ENCODE assay signal across 12 cellular contexts in the genomic region with DNA sequence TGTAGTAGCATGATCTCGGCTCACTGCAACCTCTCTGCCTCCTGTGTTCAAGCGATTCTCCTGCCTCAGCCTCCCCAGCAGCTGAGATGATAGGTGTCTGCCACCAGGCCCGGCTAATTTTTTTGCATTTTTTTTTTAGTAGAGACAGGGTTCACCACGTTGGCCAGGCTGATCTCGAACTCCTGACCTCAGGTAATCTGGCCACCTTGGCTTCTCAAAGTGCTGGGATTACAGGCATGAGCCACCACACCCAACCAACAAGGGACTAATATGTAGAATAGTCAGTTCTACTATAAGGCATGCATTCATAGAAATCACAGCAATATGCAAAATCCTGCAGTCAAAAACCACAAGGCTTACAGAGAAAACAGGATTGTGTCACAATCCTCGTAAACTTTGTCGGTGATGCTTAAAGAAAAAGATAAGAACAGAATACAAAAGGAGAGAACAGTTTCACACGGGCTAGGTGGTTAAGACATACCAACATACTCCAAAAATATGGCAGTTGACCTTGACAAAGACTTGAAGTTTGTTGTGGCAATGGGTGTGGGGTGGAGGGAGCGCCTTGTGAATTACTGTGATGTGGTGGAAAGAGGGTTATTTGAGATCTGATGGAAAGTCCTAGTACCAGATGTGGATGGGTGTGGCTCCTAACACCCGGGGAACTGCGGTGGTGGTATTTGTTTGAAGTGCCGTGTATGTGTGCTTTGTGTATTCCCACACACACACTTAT. TPM values are rescaled to one million over a fixed set of nuclear protein-coding genes. Genes with fewer than 3 reads are reported as not detected.
DNase-seq lines count a peak whose midpoint lies in the region; ATAC-seq and TF ChIP-seq lines count a peak whose summit lies in the region.
"Had no signal": no experiment of that assay in that cellular context is flagged by ENCODE, and none has a peak within 500 bp of the region (broad histone marks: within the 10 kb centered on the region; RNA-seq: fewer than 3 reads in every experiment).

No MANE protein-coding gene starts in this region.

- H3K4me2 ChIP-seq in neuronal stem cell (ENCODE audit: insufficient read depth, low read length, poor library complexity, severe bottlenecking) = no peak overlapping the region

- H3K4me1 ChIP-seq in CD8-positive, alpha-beta T cell (ENCODE audit: insufficient read depth, low read length) = peaks cover 83% of the 10 kb centered on the region
- H3K4me1 ChIP-seq in neuronal stem cell (ENCODE audit: control insufficient read depth in 2 of 2, insufficient read depth in 1 of 2, low read depth in 1 of 2, low read length in 2 of 2) = peaks cover 2 to 5% of the 10 kb centered on the region in 2 donors

- TF ChIP-seq CTCF in CD8-positive, alpha-beta T cell (IDR thresholded peaks at IDR 0.05) = no peak

- H2BK5ac ChIP-seq in neuronal stem cell (ENCODE audit: low read length) = no peak overlapping the region

- peak overlapping the region; percentile 83 for H3K27ac Mint-ChIP-seq in CD8-positive, alpha-beta T cell
- H3K27ac Mint-ChIP-seq in naive thymus-derived CD8-positive, alpha-beta T cell = peak overlapping the region; percentile 69 to 99 (median 98)

- POLR2A ChIA-PET in CD8-positive, alpha-beta T cell (lab: Charles Lee) = interaction anchor here (1.2 to 3.1 kb wide), 5 partner anchors 9 to 61 kb away, joined by 4 to 50 read pairs (median 5); a partner anchor contains a TSS
- POLR2A ChIA-PET in naive thymus-derived CD8-positive, alpha-beta T cell (lab: Charles Lee) = interaction anchor here (0.7 to 21.7 kb wide), 12 partner anchors 15 to 124 kb away, joined by 3 to 757 read pairs (median 6); a partner anchor contains a TSS

- no peak overlapping the region for H3K4ac ChIP-seq in neuronal stem cell (ENCODE audit: low read length)

- peaks cover 65% of the 10 kb centered on the region for H3K4me1 Mint-ChIP-seq in CD8-positive, alpha-beta T cell (ENCODE audit: low read depth)
- peaks cover 31 to 76% (median 75%) of the 10 kb centered on the region in 4 donors for H3K4me1 Mint-ChIP-seq in naive thymus-derived CD8-positive, alpha-beta T cell

- peak in 6 of 7 experiments; percentile 57 to 85 (median 76) for DNase-seq in CD8-positive, alpha-beta T cell
- DNase-seq in T follicular helper cell (ENCODE audit: low read depth) (peak; percentile 67), neuronal stem cell (ENCODE audit: low spot score) (no peak), NCI-H1105 (lab: John Stamatoyannopoulos, UW) (no peak), hippocampal formation (lab: John Stamatoyannopoulos, UW) (no peak), caudate nucleus (lab: John Stamatoyannopoulos, UW) (no peak)
- DNase-seq in activated naive CD4-positive, alpha-beta T cell treated with anti-CD3 and anti-CD28 coated beads, Interleukin-2, amount 50 U/mL, for 16 hours = peak; percentile 43
- peak; percentile 33 to 95 (median 83) for DNase-seq in naive thymus-derived CD8-positive, alpha-beta T cell
- DNase-seq: substantia nigra had no signal

- no peak overlapping the region for H2BK15ac ChIP-seq in neuronal stem cell (ENCODE audit: low read length)

- H3K9me3 Mint-ChIP-seq in CD8-positive, alpha-beta T cell = no peaks in the 10 kb centered on the region
- H3K9me3 Mint-ChIP-seq in naive thymus-derived CD8-positive, alpha-beta T cell = no peaks in the 10 kb centered on the region

- no peak overlapping the region for H2BK12ac ChIP-seq in neuronal stem cell (ENCODE audit: low read length)

- H4K91ac ChIP-seq in neuronal stem cell (ENCODE audit: low read depth, low read length, poor library complexity) = no peak overlapping the region

- peak overlapping the region; percentile 16 for H3K4me3 Mint-ChIP-seq in CD8-positive, alpha-beta T cell
- H3K4me3 Mint-ChIP-seq in naive thymus-derived CD8-positive, alpha-beta T cell = peak overlapping the region; percentile 63 to 99 (median 80)

- no peak overlapping the region for H2AFZ ChIP-seq in neuronal stem cell (ENCODE audit: low read length)
- H2AFZ ChIP-seq: parathyroid adenoma had no signal

- no peak overlapping the region for H3K18ac ChIP-seq in neuronal stem cell (ENCODE audit: low read length)

- H2BK120ac ChIP-seq in neuronal stem cell (ENCODE audit: low read depth, low read length) = no peak overlapping the region

- no peak overlapping the region for H4K8ac ChIP-seq in neuronal stem cell (ENCODE audit: low read depth, low read length)

- ATAC-seq in CD8-positive, alpha-beta T cell = peak; percentile 61
- ATAC-seq in naive thymus-derived CD8-positive, alpha-beta T cell = peak; percentile 73 to 81

- peaks cover 7% of the 10 kb centered on the region for H3K79me1 ChIP-seq in neuronal stem cell (ENCODE audit: low read depth, low read length)

- WGBS in neuronal stem cell (ENCODE audit: extremely low coverage in 2 of 2, insufficient read length in 2 of 2, insufficient replicate concordance in 1 of 2), 2 donors = no CpG with 5 or more reads among the region's 12 CpGs

- no peak overlapping the region for H3K14ac ChIP-seq in neuronal stem cell (ENCODE audit: low read length)

- H3K4me3 ChIP-seq in CD8-positive, alpha-beta T cell (ENCODE audit: low read depth, low read length) = no peak overlapping the region
- no peak overlapping the region for H3K4me3 ChIP-seq in neuronal stem cell (ENCODE audit: low read length in 2 of 2)

- no peak overlapping the region for H3K9ac ChIP-seq in neuronal stem cell (ENCODE audit: low read depth, low read length, poor library complexity)
- H3K9ac ChIP-seq: parathyroid adenoma had no signal

- no peak overlapping the region for H2AK5ac ChIP-seq in neuronal stem cell (ENCODE audit: low read depth, low read length)

- H3K36me3 Mint-ChIP-seq in CD8-positive, alpha-beta T cell = peaks cover 6% of the 10 kb centered on the region
- no peaks in the 10 kb centered on the region for H3K36me3 Mint-ChIP-seq in naive thymus-derived CD8-positive, alpha-beta T cell

- peak overlapping the region; percentile 69 for H3K27ac ChIP-seq in CD8-positive, alpha-beta T cell (ENCODE audit: low read depth, low read length)
- no peak overlapping the region for H3K27ac ChIP-seq in neuronal stem cell (replicated peaks; ENCODE audit: low read length)
- no peak overlapping the region for H3K27ac ChIP-seq in caudate nucleus (ENCODE audit: low read depth, low read length)
- H3K27ac ChIP-seq: parathyroid adenoma, VCaP had no signal

- H3K36me3 ChIP-seq in CD8-positive, alpha-beta T cell (ENCODE audit: insufficient read depth, low read length) = no peaks in the 10 kb centered on the region
- peaks cover 2 to 16% of the 10 kb centered on the region in 2 donors for H3K36me3 ChIP-seq in neuronal stem cell (replicated peaks in 1 of 2; ENCODE audit: control insufficient read depth in 2 of 2, insufficient read depth in 2 of 2, low read length in 2 of 2)

- H3K27me3 ChIP-seq in CD8-positive, alpha-beta T cell (ENCODE audit: insufficient read depth, low read length) = no peaks in the 10 kb centered on the region
- no peaks in the 10 kb centered on the region for H3K27me3 ChIP-seq in neuronal stem cell (ENCODE audit: control insufficient read depth in 3 of 3, insufficient read depth in 3 of 3, low read depth in 1 of 3, low read length in 3 of 3)

- H3K23ac ChIP-seq in neuronal stem cell (ENCODE audit: low read depth, low read length, poor library complexity) = no peak overlapping the region

- no peaks in the 10 kb centered on the region for H3K9me3 ChIP-seq in CD8-positive, alpha-beta T cell (ENCODE audit: low read length)
- no peaks in the 10 kb centered on the region for H3K9me3 ChIP-seq in neuronal stem cell (replicated peaks in 1 of 2; ENCODE audit: control insufficient read depth in 2 of 2, insufficient read depth in 1 of 2, low read depth in 1 of 2, low read length in 2 of 2)

- CTCF ChIA-PET in CD8-positive, alpha-beta T cell (lab: Charles Lee) = interaction anchor here (2.9 to 22.2 kb wide), 2 partner anchors 17 to 104 kb away, joined by 12 to 601 read pairs; no protein-coding TSS in a partner anchor

- no peaks in the 10 kb centered on the region for H3K27me3 Mint-ChIP-seq in CD8-positive, alpha-beta T cell (ENCODE audit: low read depth)
- peaks cover 0 to 2% (median 0%) of the 10 kb centered on the region in 5 donors for H3K27me3 Mint-ChIP-seq in naive thymus-derived CD8-positive, alpha-beta T cell

- intact Hi-C loops in CD8-positive, alpha-beta T cell (cut with DNase I, micrococcal nuclease) = loop anchor here (1.0 kb wide), 3 partner anchors 8 to 115 kb away; a partner anchor contains a TSS

RNA-seq across cellular contexts. Expression of a gene that starts 12.5 kb away (rescaled TPM):
- 100 to 1,000 TPM; 103 to 110 TPM for total RNA-seq in CD8-positive, alpha-beta T cell
- 100 to 1,000 TPM; 162 to 173 TPM for total RNA-seq in naive thymus-derived CD8-positive, alpha-beta T cell
- polyA plus RNA-seq in naive thymus-derived CD8-positive, alpha-beta T cell = 100 to 1,000 TPM; 662 to 854 (median 844) TPM
- polyA plus RNA-seq in neuronal stem cell (2013, experiment 1 of 2) = 44.8 TPM
- polyA plus RNA-seq in neuronal stem cell (2013, experiment 2 of 2) = 45.0 TPM

RNA-seq across cellular contexts. Expression of a gene that starts 13.2 kb away (rescaled TPM):
- total RNA-seq in CD8-positive, alpha-beta T cell = 1 to 10 TPM in 1 of 2 experiments, under 1 TPM in 1; 0.52 to 1.4 TPM
- 1 to 10 TPM; 1.9 to 2.4 TPM for total RNA-seq in naive thymus-derived CD8-positive, alpha-beta T cell
- under 1 TPM; 0.28 to 0.34 (median 0.32) TPM for polyA plus RNA-seq in naive thymus-derived CD8-positive, alpha-beta T cell
- polyA plus RNA-seq in neuronal stem cell (2013, experiment 1 of 2) = 0.73 TPM
- polyA plus RNA-seq in neuronal stem cell (2013, experiment 2 of 2) = 1.00 TPM
- total RNA-seq: G401 had no signal

RNA-seq across cellular contexts. Expression of a gene that starts 23.1 kb away (rescaled TPM):
- 10 to 100 TPM; 26.2 to 28.9 TPM for total RNA-seq in CD8-positive, alpha-beta T cell
- total RNA-seq in naive thymus-derived CD8-positive, alpha-beta T cell = 10 to 100 TPM; 61.6 to 62.1 TPM
- polyA plus RNA-seq in naive thymus-derived CD8-positive, alpha-beta T cell = under 1 TPM; 0.24 to 0.69 (median 0.37) TPM
- polyA plus RNA-seq in neuronal stem cell (2013, experiment 1 of 2) = 16.0 TPM
- polyA plus RNA-seq in neuronal stem cell (2013, experiment 2 of 2) = 16.2 TPM

RNA-seq across cellular contexts. Expression of a gene that starts 40.1 kb away (rescaled TPM):
- 1 to 10 TPM; 1.3 to 2.4 TPM for total RNA-seq in CD8-positive, alpha-beta T cell
- total RNA-seq in naive thymus-derived CD8-positive, alpha-beta T cell = 1 to 10 TPM; 1.6 to 3.6 TPM
- 1 to 10 TPM; 1.5 to 4.5 (median 2.8) TPM for polyA plus RNA-seq in naive thymus-derived CD8-positive, alpha-beta T cell
- 6.8 TPM for polyA plus RNA-seq in neuronal stem cell (2013, experiment 1 of 2)
- polyA plus RNA-seq in neuronal stem cell (2013, experiment 2 of 2) = 7.0 TPM

RNA-seq across cellular contexts. Expression of a gene that starts 55.4 kb away (rescaled TPM):
- total RNA-seq in CD8-positive, alpha-beta T cell = 10 to 100 TPM; 20.1 to 25.5 TPM
- total RNA-seq in naive thymus-derived CD8-positive, alpha-beta T cell = 10 to 100 TPM; 24.3 to 26.0 TPM
- 10 to 100 TPM; 50.3 to 62.9 (median 61.5) TPM for polyA plus RNA-seq in naive thymus-derived CD8-positive, alpha-beta T cell
- polyA plus RNA-seq in neuronal stem cell (2013, experiment 1 of 2) = 32.8 TPM
- polyA plus RNA-seq in neuronal stem cell (2013, experiment 2 of 2) = 29.3 TPM

Comparison
In these comparisons a context has a peak if more than half of its experiments do, and no peak if none do; other contexts are left out.
1. DNase-seq: peak in CD8-positive, alpha-beta T cell (6 of 7), T follicular helper cell (single experiment), activated naive CD4-positive, alpha-beta T cell treated with anti-CD3 and anti-CD28 coated beads, Interleukin-2, amount 50 U/mL, for 16 hours (single experiment) and naive thymus-derived CD8-positive, alpha-beta T cell (10 of 10); none in neuronal stem cell (single experiment), NCI-H1105 (single experiment), hippocampal formation (0 of 2) and caudate nucleus (0 of 61).